8 cellular contexts compared by ENCODE assay signal in the genomic region with DNA sequence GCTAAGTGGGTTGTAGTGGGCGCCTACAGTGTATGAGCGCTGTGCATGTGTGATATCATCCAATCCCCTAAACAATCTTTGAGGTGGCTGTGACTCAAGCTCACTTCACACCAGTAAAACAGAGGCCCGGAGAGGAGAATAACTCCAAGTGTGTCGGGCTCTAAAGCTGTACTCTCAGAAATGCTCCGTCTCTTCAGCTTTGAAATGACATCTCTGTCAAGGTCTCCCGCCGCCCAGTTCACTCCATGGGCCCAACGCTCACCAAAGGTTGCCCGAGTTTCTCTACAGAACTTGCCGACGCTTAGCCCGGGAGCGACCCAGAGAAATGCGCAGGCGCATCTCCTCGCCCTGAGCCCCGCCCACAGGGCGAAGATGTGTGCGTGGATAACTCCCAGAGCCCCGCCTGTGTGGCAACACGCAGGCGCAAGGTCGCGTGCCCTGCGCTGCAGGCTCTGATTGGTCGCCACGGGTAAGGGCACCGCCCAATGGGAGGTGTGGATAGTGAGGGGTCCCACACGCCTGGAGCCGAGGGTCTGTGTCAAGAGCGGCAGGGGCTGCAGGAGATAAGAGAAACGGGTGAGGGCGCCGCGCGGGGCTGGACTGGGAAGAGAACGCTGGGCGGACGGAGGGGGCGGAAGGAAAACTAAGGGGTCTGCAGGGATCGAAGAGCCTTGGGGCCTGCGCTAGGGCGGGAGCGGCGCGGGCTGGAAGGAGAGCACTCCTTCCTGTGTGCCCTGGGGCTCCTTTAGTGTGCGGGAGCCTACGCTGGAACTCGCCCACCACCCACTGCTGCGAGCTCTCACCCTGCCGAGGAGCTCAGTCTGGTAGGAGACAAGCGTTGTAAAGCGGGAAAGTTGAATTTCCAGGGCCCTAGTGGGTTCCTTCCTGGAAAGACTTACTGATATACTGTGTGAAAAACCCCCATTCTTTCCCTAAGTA. TPM values are rescaled to one million over a fixed set of nuclear protein-coding genes. Genes with fewer than 3 reads are reported as not detected.
DNase-seq lines count a peak whose midpoint lies in the region; ATAC-seq and TF ChIP-seq lines count a peak whose summit lies in the region.

A gene with protein sequence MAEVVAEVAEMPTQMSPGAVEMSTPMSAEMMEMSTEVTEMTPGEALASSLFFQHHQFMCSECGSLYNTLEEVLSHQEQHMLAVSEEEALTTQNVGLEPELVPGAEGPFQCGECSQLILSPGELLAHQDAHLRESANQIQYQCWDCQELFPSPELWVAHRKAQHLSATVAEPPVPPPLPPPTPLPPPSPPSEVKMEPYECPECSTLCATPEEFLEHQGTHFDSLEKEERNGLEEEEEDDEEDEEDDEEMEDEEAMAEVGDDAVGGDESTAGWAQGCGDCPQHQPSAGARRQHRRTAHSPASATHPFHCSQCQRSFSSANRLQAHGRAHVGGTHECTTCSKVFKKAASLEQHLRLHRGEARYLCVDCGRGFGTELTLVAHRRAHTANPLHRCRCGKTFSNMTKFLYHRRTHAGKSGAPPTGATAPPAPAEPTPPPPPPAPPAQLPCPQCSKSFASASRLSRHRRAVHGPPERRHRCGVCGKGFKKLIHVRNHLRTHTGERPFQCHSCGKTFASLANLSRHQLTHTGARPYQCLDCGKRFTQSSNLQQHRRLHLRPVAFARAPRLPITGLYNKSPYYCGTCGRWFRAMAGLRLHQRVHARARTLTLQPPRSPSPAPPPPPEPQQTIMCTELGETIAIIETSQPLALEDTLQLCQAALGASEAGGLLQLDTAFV (plus strand): TSS at position 501 of the 939 bp plus-strand sequence. CDS start 4,092 bp downstream, outside the sequence.

- ATAC-seq in GM18907 (IDR thresholded peaks at IDR 0.05; ENCODE audit: unreplicated experiment) (peak; percentile 69), HG03139 (IDR thresholded peaks at IDR 0.05; ENCODE audit: unreplicated experiment) (peak; percentile 68)

- no peak for TF ChIP-seq POLR2A in breast epithelium (IDR thresholded peaks at IDR 0.05)

- intact Hi-C loops in breast epithelium (cut with DNase I; ENCODE audit: low total_unique reads): no loop called here

- DNase-seq in AG04449 (ENCODE audit: low read depth, low spot score) (peak; percentile 80), NCI-H2227 (lab: John Stamatoyannopoulos, UW; ENCODE audit: unreplicated experiment) (peak; percentile 100), breast epithelium (ENCODE audit: low spot score in 2 of 2) (peak; percentile 93 to 97)

- H3K27ac ChIP-seq in VCaP (peak within 1 kb of the TSS; percentile 95), breast epithelium (peak within 1 kb of the TSS; percentile 91 to 97), skeletal muscle tissue (ENCODE audit: low read depth, low read length) (peak within 1 kb of the TSS; percentile 89)

- H3K36me3 ChIP-seq in breast epithelium (peaks cover 8% of the 10 kb centered on the region), skeletal muscle tissue (ENCODE audit: control insufficient read depth in 3 of 3, insufficient read depth in 3 of 3, low read length in 3 of 3) (peaks cover 13 to 15% (median 15%) of the 10 kb centered on the region in 3 donors)

- no peak for TF ChIP-seq CTCF in AG04449 (IDR thresholded peaks at IDR 0.05; ENCODE audit: insufficient read depth, low read length, missing control alignments)
- TF ChIP-seq CTCF in VCaP (conservative IDR thresholded peaks at IDR 0.05): no peak
- no peak for TF ChIP-seq CTCF in breast epithelium (IDR thresholded peaks at IDR 0.05)

- peak within 1 kb of the TSS; percentile 90 to 96 (median 94) for H3K9ac ChIP-seq in skeletal muscle tissue (ENCODE audit: low read depth in 1 of 3, low read length in 3 of 3)

- H3K4me3 ChIP-seq in AG04449 (ENCODE audit: low read depth, low read length) (peak within 1 kb of the TSS; percentile 84), breast epithelium (peak within 1 kb of the TSS; percentile 60 to 96 (median 70)), iPS-18c (ENCODE audit: insufficient read depth, low read depth, low read length) (peak within 1 kb of the TSS; percentile 96), skeletal muscle tissue (ENCODE audit: low read length in 3 of 3) (peak within 1 kb of the TSS; percentile 93 to 95 (median 94))

- H3K9me3 ChIP-seq in breast epithelium: no peaks in the 10 kb centered on the region
- H3K9me3 ChIP-seq in iPS-18c (ENCODE audit: control insufficient read depth, insufficient read depth, low read length): no peaks in the 10 kb centered on the region
- H3K9me3 ChIP-seq in skeletal muscle tissue (ENCODE audit: control insufficient read depth in 3 of 3, low read length in 3 of 3): no peaks in the 10 kb centered on the region

- POLR2A ChIA-PET in AG04449 (lab: Yijun Ruan, JAX): interaction anchor here (0.7 to 1.7 kb wide), 3 partner anchors 8 to 12 kb away, joined by 3 to 8 read pairs (median 4); no protein-coding TSS in a partner anchor

- H3K27me3 ChIP-seq in breast epithelium: no peaks in the 10 kb centered on the region
- H3K27me3 ChIP-seq in skeletal muscle tissue (ENCODE audit: control insufficient read depth in 3 of 3, insufficient read depth in 3 of 3, low read length in 3 of 3): no peaks in the 10 kb centered on the region

- CTCF ChIA-PET in AG04449 (lab: Yijun Ruan, JAX): interaction anchor here (0.5 to 8.8 kb wide), 10 partner anchors 8 to 138 kb away, joined by 3 to 78 read pairs (median 5); partner anchors contain the start of gene POU2F2

- H3K4me1 ChIP-seq in breast epithelium: peaks cover 0 to 35% of the 10 kb centered on the region in 2 donors
- peaks cover 35 to 59% (median 39%) of the 10 kb centered on the region in 3 donors for H3K4me1 ChIP-seq in skeletal muscle tissue (ENCODE audit: control insufficient read depth in 3 of 3, insufficient read depth in 3 of 3, low read length in 3 of 3)

RNA-seq across cellular contexts. Expression of the gene that starts here (rescaled TPM):
- total RNA-seq in breast epithelium (1 to 10 TPM; 4.0 to 6.9 (median 6.0) TPM), skeletal muscle tissue (7.8 TPM)

Comparison
In these comparisons a context has a peak if more than half of its experiments do, and no peak if none do; other contexts are left out.
1. Peak in every context shown above with its lines: DNase-seq, ATAC-seq, H3K4me3 ChIP-seq and H3K27ac ChIP-seq.